In the genomic region with DNA sequence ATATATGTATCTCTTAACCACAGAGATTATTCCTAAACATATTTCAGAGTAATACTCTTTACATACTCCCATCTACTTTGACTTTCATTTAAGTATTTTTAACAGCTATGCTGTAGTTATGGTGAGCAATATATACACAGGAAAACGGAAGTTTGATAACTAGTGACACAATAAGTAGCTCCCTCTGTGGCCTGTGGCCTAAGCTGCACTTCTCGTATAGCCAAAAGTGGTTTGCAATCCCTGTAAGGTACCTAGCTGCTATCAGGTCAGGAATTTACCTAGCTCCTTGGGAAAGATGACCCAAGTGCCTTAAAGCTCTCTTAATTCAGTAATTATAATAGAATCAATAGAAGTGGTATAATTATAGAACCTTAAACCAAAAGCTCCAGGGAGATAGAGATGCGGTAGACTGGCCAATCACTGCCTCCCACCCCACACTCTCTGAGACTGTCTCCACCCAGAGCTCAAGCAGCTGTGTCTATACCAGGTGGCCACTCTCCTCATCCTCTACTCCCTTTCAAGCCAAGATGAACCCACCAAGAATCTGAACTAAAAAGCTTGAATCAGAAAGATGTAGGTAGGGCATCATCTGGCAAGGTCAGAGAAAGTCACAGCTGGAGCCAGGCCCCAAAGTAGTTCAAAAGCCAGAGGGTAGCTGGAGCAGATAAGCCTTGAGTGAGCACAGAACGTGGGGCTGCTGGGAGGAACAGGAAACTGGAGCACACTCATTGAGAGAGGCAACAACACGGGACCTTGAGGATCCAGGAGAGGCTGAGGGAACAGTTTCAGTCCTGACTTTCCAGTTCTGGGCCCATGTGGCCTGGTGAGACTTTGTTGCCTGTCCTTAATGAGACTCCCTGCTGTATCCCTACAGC, we compare ENCODE assay signal across 9 cellular contexts.
DNase-seq lines count a peak whose midpoint lies in the region; ATAC-seq and TF ChIP-seq lines count a peak whose summit lies in the region.
"Had no signal": no experiment of that assay in that cellular context is flagged by ENCODE, and none has a peak within 500 bp of the region (broad histone marks: within the 10 kb centered on the region; RNA-seq: fewer than 3 reads in every experiment).

No MANE protein-coding gene starts in this region.

- H3K9me3 Mint-ChIP-seq in activated CD4-positive, alpha-beta memory T cell treated with anti-CD3 and anti-CD28 coated beads, Interleukin-2, amount 10 ng/mL, durations not matched to agents 7 days and 5 days = peaks cover 5% of the 10 kb centered on the region

- intact Hi-C loops in heart right ventricle (cut with DNase I) = loop anchor here in 3 of 10 donors (10.0 kb wide), 1 partner anchor 524 kb away; no protein-coding TSS in a partner anchor

- H3K4me3 ChIP-seq in BLaER1 treated with 17β-estradiol and CSF1 and Interleukin-3, amounts not matched to agents 10 nM and 100 nM = 0 out of 20 replicates have a peak overlapping the region, but pooled peaks of 1 of the 10 experiments have one; percentile 5
- H3K4me3 ChIP-seq in heart right ventricle = no peak overlapping the region

- H3K9me3 ChIP-seq in BLaER1 treated with 17β-estradiol and CSF1 and Interleukin-3, amounts not matched to agents 10 nM and 100 nM (replicated peaks in 1 of 11) = 0 out of 22 replicates have a peak, but pooled peaks cover 0 to 4% (median 0%) of the 10 kb centered on the region in 11 experiments
- no peaks in the 10 kb centered on the region for H3K9me3 ChIP-seq in heart right ventricle

- WGBS in heart right ventricle, 2 donors = 70 to 71% methylated on average over 5 of the region's 5 CpGs

- H3K9ac ChIP-seq in BLaER1 treated with 17β-estradiol and CSF1 and Interleukin-3, amounts not matched to agents 10 nM and 100 nM = peak overlapping the region in 8 of 11 experiments; percentile 13 to 53 (median 41); a peak in 13 of 22 replicates

- ATAC-seq in GM19023 (IDR thresholded peaks at IDR 0.05; ENCODE audit: unreplicated experiment) (peak; percentile 49), HG03439 (IDR thresholded peaks at IDR 0.05; ENCODE audit: unreplicated experiment) (peak; percentile 57), heart right ventricle (no peak), omental fat pad (ENCODE audit: low FRiP score) (no peak)

- H3K4me3 Mint-ChIP-seq in activated CD4-positive, alpha-beta memory T cell treated with anti-CD3 and anti-CD28 coated beads, Interleukin-2, amount 10 ng/mL, durations not matched to agents 7 days and 5 days = no peak overlapping the region

- H3K4me1 Mint-ChIP-seq in activated CD4-positive, alpha-beta memory T cell treated with anti-CD3 and anti-CD28 coated beads, Interleukin-2, amount 10 ng/mL, durations not matched to agents 7 days and 5 days = peaks cover 56% of the 10 kb centered on the region

- peak overlapping the region; percentile 21 to 80 (median 69); a peak in 21 of 22 replicates for H3K27ac ChIP-seq in BLaER1 treated with 17β-estradiol and CSF1 and Interleukin-3, amounts not matched to agents 10 nM and 100 nM
- H3K27ac ChIP-seq in heart right ventricle = peak overlapping the region in 1 of 10 donors; percentile 58
- no peak overlapping the region for H3K27ac ChIP-seq in caudate nucleus (ENCODE audit: low read depth, low read length)

- no peaks in the 10 kb centered on the region for H3K27me3 Mint-ChIP-seq in activated CD4-positive, alpha-beta memory T cell treated with anti-CD3 and anti-CD28 coated beads, Interleukin-2, amount 10 ng/mL, durations not matched to agents 7 days and 5 days

- POLR2A ChIA-PET in activated CD4-positive, alpha-beta memory T cell treated with anti-CD3 and anti-CD28 coated beads, Interleukin-2, amount 10 ng/mL, durations not matched to agents 7 days and 5 days (lab: Charles Lee) = interaction anchor here (0.6 to 4.4 kb wide), 10 partner anchors 9 to 539 kb away, joined by 3 to 74 read pairs (median 5); a partner anchor contains a TSS

- CTCF ChIA-PET in activated CD4-positive, alpha-beta memory T cell treated with anti-CD3 and anti-CD28 coated beads, Interleukin-2, amount 10 ng/mL, durations not matched to agents 7 days and 5 days (lab: Charles Lee) = interaction anchor here (0.6 to 3.1 kb wide), 9 partner anchors 8 to 303 kb away, joined by 3 to 37 read pairs (median 4); a partner anchor contains a TSS

- no peak for TF ChIP-seq CTCF in heart right ventricle (IDR thresholded peaks at IDR 0.05)
- no peak for TF ChIP-seq CTCF in omental fat pad (IDR thresholded peaks at IDR 0.05)

- peaks cover 0 to 14% (median 9%) of the 10 kb centered on the region in 11 experiments; a peak in 12 of 22 replicates for H3K36me3 ChIP-seq in BLaER1 treated with 17β-estradiol and CSF1 and Interleukin-3, amounts not matched to agents 10 nM and 100 nM
- peaks cover 0 to 28% (median 0%) of the 10 kb centered on the region in 9 donors for H3K36me3 ChIP-seq in heart right ventricle

- no peaks in the 10 kb centered on the region for H3K27me3 ChIP-seq in BLaER1 treated with 17β-estradiol and CSF1 and Interleukin-3, amounts not matched to agents 10 nM and 100 nM
- H3K27me3 ChIP-seq in heart right ventricle = no peaks in the 10 kb centered on the region

- no peaks in the 10 kb centered on the region for H4K20me1 ChIP-seq in BLaER1 treated with 17β-estradiol and CSF1 and Interleukin-3, amounts not matched to agents 10 nM and 100 nM

- peaks cover 35 to 55% (median 39%) of the 10 kb centered on the region in 10 experiments for H3K4me1 ChIP-seq in BLaER1 treated with 17β-estradiol and CSF1 and Interleukin-3, amounts not matched to agents 10 nM and 100 nM
- peaks cover 0 to 27% (median 0%) of the 10 kb centered on the region in 9 donors for H3K4me1 ChIP-seq in heart right ventricle

- H3K4me2 ChIP-seq in BLaER1 treated with 17β-estradiol and CSF1 and Interleukin-3, amounts not matched to agents 10 nM and 100 nM = peak overlapping the region; percentile 66 to 84 (median 78)

- peak overlapping the region; percentile 84 for H3K27ac Mint-ChIP-seq in activated CD4-positive, alpha-beta memory T cell treated with anti-CD3 and anti-CD28 coated beads, Interleukin-2, amount 10 ng/mL, durations not matched to agents 7 days and 5 days

- peaks cover 27% of the 10 kb centered on the region for H3K36me3 Mint-ChIP-seq in activated CD4-positive, alpha-beta memory T cell treated with anti-CD3 and anti-CD28 coated beads, Interleukin-2, amount 10 ng/mL, durations not matched to agents 7 days and 5 days (ENCODE audit: low read depth)

- DNase-seq in activated CD4-positive, alpha-beta memory T cell treated with anti-CD3 and anti-CD28 coated beads, Interleukin-2, amount 10 ng/mL, durations not matched to agents 7 days and 5 days = peak; percentile 52
- DNase-seq in heart right ventricle (no peak), omental fat pad (ENCODE audit: low spot score) (no peak), caudate nucleus (lab: John Stamatoyannopoulos, UW) (no peak), NCI-H187 treated with DMSO at 0.1 percent for 48 hours (lab: John Stamatoyannopoulos, UW) (no peak)
- DNase-seq: DMS 273 treated with DMSO at 0.1 percent for 48 hours had no signal

Comparison
In these comparisons a context has a peak if more than half of its experiments do, and no peak if none do; other contexts are left out.
1. ATAC-seq: peak in GM19023 (single experiment) and HG03439 (single experiment); none in heart right ventricle (0 of 8) and omental fat pad (single experiment).